Comparison of ENCODE assay signal across 17 cellular contexts in the genomic region with DNA sequence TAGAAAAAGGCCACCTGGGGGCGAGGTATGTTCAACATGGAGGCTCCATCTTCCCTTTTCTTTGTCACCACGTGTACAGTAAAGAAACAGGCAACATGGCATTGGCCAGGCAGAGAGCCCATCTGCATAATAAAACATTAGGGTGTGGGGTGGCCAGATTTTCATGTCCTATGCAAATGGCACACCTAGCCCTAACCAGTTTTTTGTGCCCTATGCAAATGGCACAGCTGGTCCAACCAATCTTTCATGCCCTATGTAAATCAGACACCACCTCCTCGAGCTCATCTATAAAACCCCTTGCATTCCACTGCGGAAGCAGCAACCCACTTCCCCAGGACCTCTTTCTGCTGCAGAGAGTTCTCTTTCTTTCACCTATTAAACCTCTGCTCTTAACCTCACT.
DNase-seq lines count a peak whose midpoint lies in the region; ATAC-seq, FAIRE-seq and TF ChIP-seq lines count a peak whose summit lies in the region.
"Had no signal": no experiment of that assay in that cellular context is flagged by ENCODE, and none has a peak within 500 bp of the region (broad histone marks: within the 10 kb centered on the region; RNA-seq: fewer than 3 reads in every experiment).

No MANE protein-coding gene starts in this region.

- ATAC-seq in IMR-90 (ENCODE audit: low read depth): no peak
- no peak for ATAC-seq in stimulated activated naive CD8-positive, alpha-beta T cell treated with anti-CD3 and anti-CD28 coated beads, Interleukin-15, Interleukin-2, amounts not matched to agents 100 U/mL and 50 U/mL, for 24 hours
- ATAC-seq: CD8-positive, alpha-beta T cell; GM12878 had no signal

- TF ChIP-seq EP300 in H1 (IDR thresholded peaks at IDR 0.05; ENCODE audit: borderline replicate concordance in 1 of 2, low read depth in 2 of 2, low read length in 2 of 2): no peak

- no peak overlapping the region for H3K4me3 Mint-ChIP-seq in activated T-helper 1 cell treated with anti-CD3 and anti-CD28 coated beads, Interleukin-12 subunit alpha, Interleukin-12 subunit beta, Interleukin-2, Interleukin-4 antibody, amounts not matched to agents 30 ng/mL and 10 ng/mL and 1 ng/mL, durations not matched to agents 14 hours and 24 hours and 36 hours
- H3K4me3 Mint-ChIP-seq: B cell; CD8-positive, alpha-beta T cell had no signal

- H3K4ac ChIP-seq in IMR-90 (ENCODE audit: low read depth, low read length): no peak overlapping the region
- no peak overlapping the region for H3K4ac ChIP-seq in H1 (replicated peaks; ENCODE audit: insufficient read length, low read depth, low read length)

- WGBS in IMR-90 (ENCODE audit: extremely low coverage in 2 of 2, insufficient read length in 1 of 2), 2 experiments: 50% methylated on average over 2 of the region's 4 CpGs; no CpG with 5 or more reads in 1 of the 2 experiments
- 65% methylated on average over 4 of the region's 4 CpGs; no CpG with 5 or more reads in 1 of the 2 experiments for WGBS in H1 (ENCODE audit: extremely low coverage in 1 of 2, insufficient coverage in 1 of 2, insufficient read length in 1 of 2, insufficient replicate concordance in 2 of 2, low coverage in 1 of 2, low lambda C conversion rate in 2 of 2, missing lambda C conversion rate in 1 of 2), 2 experiments
- 61 to 68% methylated on average over 4 of the region's 4 CpGs for WGBS in esophagus squamous epithelium, 2 donors

- no peak for TF ChIP-seq CTCF in IMR-90 (conservative IDR thresholded peaks at IDR 0.05; ENCODE audit: low read depth, low read length)
- peak in 1 of 3 experiments; percentile 4; a peak in 1 of 4 replicates for TF ChIP-seq CTCF in H1 (IDR thresholded peaks at IDR 0.05; ENCODE audit: control extremely low read depth in 1 of 3, insufficient read depth in 1 of 3, low read depth in 1 of 3, low read length in 3 of 3)
- TF ChIP-seq CTCF in esophagus squamous epithelium (IDR thresholded peaks at IDR 0.05): no peak

- H3K79me2 ChIP-seq in H1 (ENCODE audit: control insufficient read depth in 1 of 2, insufficient read depth in 2 of 2, low read length in 2 of 2): no peaks in the 10 kb centered on the region

- H3K79me1 ChIP-seq in IMR-90 (ENCODE audit: low read depth in 1 of 2, low read length in 2 of 2): no peaks in the 10 kb centered on the region
- H3K79me1 ChIP-seq in H1 (ENCODE audit: low read depth, low read length): no peaks in the 10 kb centered on the region

- DNase-seq in COR-L47 (lab: John Stamatoyannopoulos, UW): peak; percentile 15
- DNase-seq in IMR-90: no peak
- peak; percentile 66 for DNase-seq in NCI-H526 treated with DMSO at 0.1 percent for 48 hours (lab: John Stamatoyannopoulos, UW)
- DNase-seq in H1 (ENCODE audit: low read depth in 1 of 2, low spot score in 2 of 2): no peak
- no peak for DNase-seq in stimulated activated naive CD4-positive, alpha-beta T cell (lab: John Stamatoyannopoulos, UW)
- no peak for DNase-seq in esophagus squamous epithelium (lab: John Stamatoyannopoulos, UW)
- DNase-seq in activated T-helper 1 cell treated with anti-CD3 and anti-CD28 coated beads, Interleukin-12 subunit alpha, Interleukin-12 subunit beta, Interleukin-2, Interleukin-4 antibody, amounts not matched to agents 30 ng/mL and 10 ng/mL and 1 ng/mL, durations not matched to agents 14 hours and 24 hours and 36 hours (ENCODE audit: low spot score): no peak
- DNase-seq in stimulated activated naive CD8-positive, alpha-beta T cell treated with anti-CD3 and anti-CD28 coated beads, Interleukin-15, Interleukin-2, amounts not matched to agents 100 U/mL and 50 U/mL, for 24 hours: no peak
- DNase-seq: CD8-positive, alpha-beta T cell; DMS 273 treated with DMSO at 0.1 percent for 48 hours; DMS53; DND-41; EL had no signal

- H2AK5ac ChIP-seq in IMR-90 (ENCODE audit: low read depth, low read length) (0 out of 2 replicates have a peak overlapping the region, but pooled peaks have one; percentile 29), H1 (ENCODE audit: low read depth, low read length) (no peak overlapping the region)

- H3K23ac ChIP-seq in IMR-90 (ENCODE audit: low read depth, low read length) (no peak overlapping the region), H1 (ENCODE audit: insufficient read length) (no peak overlapping the region)

- no peak overlapping the region for H3K27ac Mint-ChIP-seq in activated T-helper 1 cell treated with anti-CD3 and anti-CD28 coated beads, Interleukin-12 subunit alpha, Interleukin-12 subunit beta, Interleukin-2, Interleukin-4 antibody, amounts not matched to agents 30 ng/mL and 10 ng/mL and 1 ng/mL, durations not matched to agents 14 hours and 24 hours and 36 hours
- H3K27ac Mint-ChIP-seq: B cell; CD8-positive, alpha-beta T cell had no signal

- H2BK20ac ChIP-seq in IMR-90 (ENCODE audit: low read depth, low read length): no peak overlapping the region
- no peak overlapping the region for H2BK20ac ChIP-seq in H1 (ENCODE audit: low read length)

- H4K20me1 ChIP-seq in IMR-90 (ENCODE audit: insufficient read depth, low read length) (no peaks in the 10 kb centered on the region), H1 (replicated peaks in 1 of 2; ENCODE audit: control insufficient read depth in 1 of 2, insufficient read depth in 2 of 2, low read length in 2 of 2) (no peaks in the 10 kb centered on the region)
- H4K20me1 ChIP-seq: BLaER1 treated with 17β-estradiol and CSF1 and Interleukin-3, amounts not matched to agents 10 nM and 100 nM had no signal

- H3K27me3 Mint-ChIP-seq in activated T-helper 1 cell treated with anti-CD3 and anti-CD28 coated beads, Interleukin-12 subunit alpha, Interleukin-12 subunit beta, Interleukin-2, Interleukin-4 antibody, amounts not matched to agents 30 ng/mL and 10 ng/mL and 1 ng/mL, durations not matched to agents 14 hours and 24 hours and 36 hours (ENCODE audit: insufficient read depth): peaks cover 5% of the 10 kb centered on the region

- peak overlapping the region; percentile 44; the same call in 1 of the 2 replicates for H4K5ac ChIP-seq in IMR-90 (ENCODE audit: low read depth, low read length)
- no peak overlapping the region for H4K5ac ChIP-seq in H1 (ENCODE audit: insufficient read length, low read depth, low read length)

- peaks cover 3% of the 10 kb centered on the region; the same call in 1 of the 2 replicates for H3K4me1 ChIP-seq in IMR-90 (ENCODE audit: control insufficient read depth, insufficient read depth, low read length)
- H3K4me1 ChIP-seq in H1 (replicated peaks in 1 of 4; ENCODE audit: control insufficient read depth in 3 of 4, insufficient read depth in 4 of 4, low read length in 3 of 4): peaks cover 0 to 4% (median under 1%) of the 10 kb centered on the region in 4 experiments; a peak in 1 of 7 replicates
- peaks cover 0 to 5% (median 5%) of the 10 kb centered on the region in 3 donors for H3K4me1 ChIP-seq in esophagus squamous epithelium
- H3K4me1 ChIP-seq: BLaER1 treated with 17β-estradiol and CSF1 and Interleukin-3, amounts not matched to agents 10 nM and 100 nM; HAP-1 had no signal

- H3K27me3 ChIP-seq in IMR-90 (ENCODE audit: control insufficient read depth, insufficient read depth, low read length) (no peaks in the 10 kb centered on the region), H1 (replicated peaks in 1 of 4; ENCODE audit: control insufficient read depth in 3 of 4, extremely low read depth in 1 of 4, insufficient read depth in 3 of 4, low read length in 3 of 4) (no peaks in the 10 kb centered on the region), esophagus squamous epithelium (no peaks in the 10 kb centered on the region)
- H3K27me3 ChIP-seq: BLaER1 treated with 17β-estradiol and CSF1 and Interleukin-3, amounts not matched to agents 10 nM and 100 nM had no signal

- H2BK5ac ChIP-seq in IMR-90 (ENCODE audit: low read depth, low read length, poor library complexity, severe bottlenecking) (no peak overlapping the region), H1 (ENCODE audit: low read depth, low read length) (no peak overlapping the region)

- no peaks in the 10 kb centered on the region; the same call in 1 of the 2 replicates for H3K9me3 ChIP-seq in IMR-90 (ENCODE audit: control insufficient read depth, insufficient read depth, low read length)
- no peaks in the 10 kb centered on the region for H3K9me3 ChIP-seq in H1 (ENCODE audit: insufficient read depth in 2 of 2, low read depth in 1 of 2, low read length in 1 of 2)
- H3K9me3 ChIP-seq in esophagus squamous epithelium: no peaks in the 10 kb centered on the region
- H3K9me3 ChIP-seq: HAP-1 had no signal

- H3K9me3 Mint-ChIP-seq in activated T-helper 1 cell treated with anti-CD3 and anti-CD28 coated beads, Interleukin-12 subunit alpha, Interleukin-12 subunit beta, Interleukin-2, Interleukin-4 antibody, amounts not matched to agents 30 ng/mL and 10 ng/mL and 1 ng/mL, durations not matched to agents 14 hours and 24 hours and 36 hours: no peaks in the 10 kb centered on the region
- H3K9me3 Mint-ChIP-seq: CD8-positive, alpha-beta T cell had no signal

- TF ChIP-seq RAD21 in IMR-90 (IDR thresholded peaks at IDR 0.05; ENCODE audit: low read length): no peak
- TF ChIP-seq RAD21 in H1 (IDR thresholded peaks at IDR 0.05 in 1 of 2, conservative IDR thresholded peaks at IDR 0.05 in 1 of 2; ENCODE audit: low read depth in 2 of 2, low read length in 2 of 2): peak; percentile 6 to 30; a peak in 1 of 4 replicates

- dilution Hi-C loops in IMR-90 (cut with HindIII; ENCODE audit: low sequenced_read_pairs, unreplicated experiment): no loop called here

- H2BK15ac ChIP-seq in IMR-90 (ENCODE audit: low read depth, low read length): no peak overlapping the region
- H2BK15ac ChIP-seq in H1 (ENCODE audit: low read length): no peak overlapping the region

- H3K9ac ChIP-seq in IMR-90 (ENCODE audit: low read depth, low read length) (no peak overlapping the region), H1 (replicated peaks in 1 of 4; ENCODE audit: extremely low read depth in 1 of 4, low read depth in 3 of 4, low read length in 3 of 4) (no peak overlapping the region)
- H3K9ac ChIP-seq: BLaER1 treated with 17β-estradiol and CSF1 and Interleukin-3, amounts not matched to agents 10 nM and 100 nM had no signal

- no peaks in the 10 kb centered on the region for H3K4me1 Mint-ChIP-seq in activated T-helper 1 cell treated with anti-CD3 and anti-CD28 coated beads, Interleukin-12 subunit alpha, Interleukin-12 subunit beta, Interleukin-2, Interleukin-4 antibody, amounts not matched to agents 30 ng/mL and 10 ng/mL and 1 ng/mL, durations not matched to agents 14 hours and 24 hours and 36 hours (ENCODE audit: low read depth)
- H3K4me1 Mint-ChIP-seq: B cell had no signal

- H3K4me3 ChIP-seq in IMR-90 (ENCODE audit: insufficient read depth, low read depth, low read length) (no peak overlapping the region), H1 (ENCODE audit: extremely low read depth in 1 of 4, insufficient read depth in 2 of 4, low read depth in 3 of 4, low read length in 4 of 4) (no peak overlapping the region), esophagus squamous epithelium (no peak overlapping the region)
- H3K4me3 ChIP-seq: BLaER1 treated with 17β-estradiol and CSF1 and Interleukin-3, amounts not matched to agents 10 nM and 100 nM; GM12878; HAP-1 had no signal

- FAIRE-seq in H1 (lab: Jason Lieb, UNC): peak; percentile 39
- FAIRE-seq: GM12878 had no signal

- intact Hi-C loops in IMR-90 (cut with micrococcal nuclease) (no loop called here), esophagus squamous epithelium (cut with DNase I) (no loop called here)
- intact Hi-C loops in activated T-helper 1 cell treated with anti-CD3 and anti-CD28 coated beads, Interleukin-12 subunit alpha, Interleukin-12 subunit beta, Interleukin-2, Interleukin-4 antibody, amounts not matched to agents 30 ng/mL and 10 ng/mL and 1 ng/mL, durations not matched to agents 14 hours and 24 hours and 36 hours (cut with micrococcal nuclease): no loop called here

- no peak overlapping the region for H4K91ac ChIP-seq in IMR-90 (ENCODE audit: insufficient read depth, low read depth, low read length)
- H4K91ac ChIP-seq in H1 (replicated peaks; ENCODE audit: insufficient read length, low read length): no peak overlapping the region

- no peaks in the 10 kb centered on the region for H3K23me2 ChIP-seq in H1 (ENCODE audit: low read depth, low read length)

- CTCF ChIA-PET in IMR-90 (lab: Yijun Ruan, JAX) (no interaction called here), H1 (lab: Charles Lee; ENCODE audit: partially characterized antibody) (interaction anchor here (0.6 to 2.4 kb wide), 6 partner anchors 12 to 642 kb away, joined by 3 to 6 read pairs (median 3); no protein-coding TSS in a partner anchor)

- no peak overlapping the region for H3K4me2 ChIP-seq in IMR-90 (ENCODE audit: low read depth, low read length)
- H3K4me2 ChIP-seq in H1 (ENCODE audit: insufficient read depth in 1 of 2, low read depth in 2 of 2, low read length in 2 of 2): no peak overlapping the region
- H3K4me2 ChIP-seq: BLaER1 treated with 17β-estradiol and CSF1 and Interleukin-3, amounts not matched to agents 10 nM and 100 nM had no signal

- H3K18ac ChIP-seq in IMR-90 (ENCODE audit: low read depth, low read length) (no peak overlapping the region; the same call in 1 of the 2 replicates), H1 (ENCODE audit: extremely low read depth, low read length) (no peak overlapping the region)

- H3K36me3 ChIP-seq in IMR-90 (ENCODE audit: control insufficient read depth, insufficient read depth, low read length) (no peaks in the 10 kb centered on the region), H1 (ENCODE audit: control insufficient read depth in 2 of 4, insufficient read depth in 4 of 4, low read length in 3 of 4) (no peaks in the 10 kb centered on the region), esophagus squamous epithelium (no peaks in the 10 kb centered on the region)
- H3K36me3 ChIP-seq: BLaER1 treated with 17β-estradiol and CSF1 and Interleukin-3, amounts not matched to agents 10 nM and 100 nM; HAP-1 had no signal

- no peak overlapping the region for H2BK120ac ChIP-seq in IMR-90 (ENCODE audit: low read depth, low read length)
- H2BK120ac ChIP-seq in H1 (replicated peaks; ENCODE audit: low read depth, low read length): no peak overlapping the region

- H4K8ac ChIP-seq in IMR-90 (ENCODE audit: low read depth in 2 of 2, low read length in 2 of 2) (no peak overlapping the region), H1 (ENCODE audit: extremely low read depth, insufficient read depth, low read length) (no peak overlapping the region)

- no peak overlapping the region for H3K56ac ChIP-seq in IMR-90 (ENCODE audit: extremely low read depth, insufficient read depth, low read length)
- H3K56ac ChIP-seq in H1 (replicated peaks; ENCODE audit: insufficient read length, low read depth, low read length): no peak overlapping the region

- H3K36me3 Mint-ChIP-seq in activated T-helper 1 cell treated with anti-CD3 and anti-CD28 coated beads, Interleukin-12 subunit alpha, Interleukin-12 subunit beta, Interleukin-2, Interleukin-4 antibody, amounts not matched to agents 30 ng/mL and 10 ng/mL and 1 ng/mL, durations not matched to agents 14 hours and 24 hours and 36 hours (ENCODE audit: low read depth): no peaks in the 10 kb centered on the region
- H3K36me3 Mint-ChIP-seq: CD8-positive, alpha-beta T cell had no signal

- H3K27ac ChIP-seq in IMR-90 (ENCODE audit: insufficient read depth, low read length) (no peak overlapping the region), H1 (ENCODE audit: low read depth, low read length) (no peak overlapping the region), esophagus squamous epithelium (no peak overlapping the region)
- H3K27ac ChIP-seq: BLaER1 treated with 17β-estradiol and CSF1 and Interleukin-3, amounts not matched to agents 10 nM and 100 nM had no signal

- in situ Hi-C loops in IMR-90 (cut with MboI; ENCODE audit: low sequenced_read_pairs): no loop called here

- H3K14ac ChIP-seq in IMR-90 (replicated peaks; ENCODE audit: low read depth, low read length) (no peak overlapping the region), H1 (ENCODE audit: insufficient read length) (no peak overlapping the region)

- no peaks in the 10 kb centered on the region for H3K9me1 ChIP-seq in IMR-90 (ENCODE audit: insufficient read depth, low read length)

- H2BK12ac ChIP-seq in H1 (ENCODE audit: low read depth, low read length): no peak overlapping the region

- H2AFZ ChIP-seq in IMR-90 (replicated peaks; ENCODE audit: low read length, poor library complexity) (no peak overlapping the region), H1 (ENCODE audit: low read length) (no peak overlapping the region)

- BruUV-seq in IMR-90 (replicated peaks; lab: Mats Ljungman, UMichigan): no TSS peak

- no peak for TF ChIP-seq POLR2A in IMR-90 (IDR thresholded peaks at IDR 0.05; ENCODE audit: low read depth, low read length)
- TF ChIP-seq POLR2A in H1 (IDR thresholded peaks at IDR 0.05; ENCODE audit: control extremely low read depth in 1 of 2, low read depth in 2 of 2, low read length in 2 of 2): no peak
- TF ChIP-seq POLR2A in esophagus squamous epithelium (IDR thresholded peaks at IDR 0.05): no peak

- H2AK9ac ChIP-seq in IMR-90 (replicated peaks; ENCODE audit: low read depth, low read length, poor library complexity): no peak overlapping the region

- POLR2A ChIA-PET in IMR-90 (lab: Charles Lee; ENCODE audit: unreplicated experiment): no interaction called here
- POLR2A ChIA-PET in H1 (lab: Charles Lee; ENCODE audit: partially characterized antibody): interaction anchor here (0.9 kb wide), 1 partner anchor 22 kb away, joined by 3 read pairs; no protein-coding TSS in a partner anchor

Comparison
In these comparisons a context has a peak if more than half of its experiments do, and no peak if none do; other contexts are left out.
1. DNase-seq: peak in COR-L47 (single experiment) and NCI-H526 treated with DMSO at 0.1 percent for 48 hours (single experiment); none in IMR-90 (single experiment), H1 (0 of 2), stimulated activated naive CD4-positive, alpha-beta T cell (0 of 6), esophagus squamous epithelium (single experiment), activated T-helper 1 cell treated with anti-CD3 and anti-CD28 coated beads, Interleukin-12 subunit alpha, Interleukin-12 subunit beta, Interleukin-2, Interleukin-4 antibody, amounts not matched to agents 30 ng/mL and 10 ng/mL and 1 ng/mL, durations not matched to agents 14 hours and 24 hours and 36 hours (single experiment) and stimulated activated naive CD8-positive, alpha-beta T cell treated with anti-CD3 and anti-CD28 coated beads, Interleukin-15, Interleukin-2, amounts not matched to agents 100 U/mL and 50 U/mL, for 24 hours (single experiment).